ENCODE assay signal across 11 cellular contexts in the genomic region with DNA sequence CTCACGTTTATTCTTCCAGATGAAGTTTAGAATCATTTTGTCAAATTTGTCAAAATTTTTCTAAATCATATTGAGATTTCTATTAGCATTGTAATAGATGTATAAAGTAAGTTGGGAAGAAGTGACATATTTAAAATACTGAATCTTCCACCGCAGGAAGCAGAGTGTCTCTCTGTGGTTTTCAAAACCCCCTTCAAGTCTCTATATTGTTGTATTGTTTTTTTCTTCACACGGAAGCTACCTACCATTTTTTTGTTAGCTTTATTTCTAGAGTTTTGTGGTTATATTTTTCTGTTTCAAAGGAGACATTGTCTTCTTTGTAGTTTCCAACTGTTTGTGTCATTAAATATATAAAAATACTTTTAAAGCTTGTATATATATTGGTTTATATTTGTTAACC.
DNase-seq lines count a peak whose midpoint lies in the region; ATAC-seq, FAIRE-seq and TF ChIP-seq lines count a peak whose summit lies in the region.
"Had no signal": no experiment of that assay in that cellular context is flagged by ENCODE, and none has a peak within 500 bp of the region (broad histone marks: within the 10 kb centered on the region; RNA-seq: fewer than 3 reads in every experiment).

No MANE protein-coding gene starts in this region.

- H4K20me1 ChIP-seq in smooth muscle cell (ENCODE audit: low read depth) (no peaks in the 10 kb centered on the region), GM23338 (replicated peaks; ENCODE audit: insufficient read depth) (no peaks in the 10 kb centered on the region)

- no peaks in the 10 kb centered on the region for H3K27me3 ChIP-seq in smooth muscle cell (ENCODE audit: low read depth)
- H3K27me3 ChIP-seq in GM23338 (ENCODE audit: insufficient read depth): no peaks in the 10 kb centered on the region

- WGBS in smooth muscle cell (ENCODE audit: low lambda C conversion rate): 94% methylated on average over 3 of the region's 3 CpGs

- DNase-seq in activated B cell treated with CpG ODN at 0.5 μM for 24 hours (no peak), glomerular visceral epithelial cell (ENCODE audit: extremely low spot score) (no peak), smooth muscle cell (lab: John Stamatoyannopoulos, UW; ENCODE audit: unreplicated experiment) (no peak), HTR-8/SVneo (ENCODE audit: insufficient read length, low spot score) (no peak), GM23338 (ENCODE audit: low spot score) (no peak)
- DNase-seq: activated CD4-positive, alpha-beta T cell treated with anti-CD3 and anti-CD28 coated beads for 1 hour had no signal

- peaks cover 65% of the 10 kb centered on the region for H3K4me1 Mint-ChIP-seq in activated B cell treated with CpG ODN at 0.5 μM for 24 hours
- H3K4me1 Mint-ChIP-seq in GM23338: peaks cover 12% of the 10 kb centered on the region; the same call in 2 of the 3 replicates

- H3F3A ChIP-seq in smooth muscle cell (ENCODE audit: low read depth): no peaks in the 10 kb centered on the region
- H3F3A ChIP-seq in GM23338 (replicated peaks; ENCODE audit: low read depth): no peaks in the 10 kb centered on the region

- H3K9ac ChIP-seq in smooth muscle cell (ENCODE audit: low read depth): no peak overlapping the region

- H3K4me3 ChIP-seq in smooth muscle cell: no peak overlapping the region
- no peak overlapping the region for H3K4me3 ChIP-seq in GM23338

- H3K9me3 ChIP-seq in smooth muscle cell (replicated peaks; ENCODE audit: low read depth): no peaks in the 10 kb centered on the region

- H3K9me2 ChIP-seq in GM23338 (ENCODE audit: insufficient read depth): no peaks in the 10 kb centered on the region

- H2AFZ ChIP-seq in smooth muscle cell (ENCODE audit: low read depth) (no peak overlapping the region), GM23338 (no peak overlapping the region)

- CTCF ChIA-PET in activated B cell treated with CpG ODN at 0.5 μM for 24 hours (lab: Charles Lee): interaction anchor here (0.5 to 1.2 kb wide), 3 partner anchors 14 to 255 kb away, joined by 3 read pairs; no protein-coding TSS in a partner anchor

- H3K4me2 ChIP-seq in smooth muscle cell: no peak overlapping the region
- no peak overlapping the region for H3K4me2 ChIP-seq in GM23338

- no peaks in the 10 kb centered on the region for H3K9me3 Mint-ChIP-seq in activated B cell treated with CpG ODN at 0.5 μM for 24 hours
- peaks cover 8% of the 10 kb centered on the region; the same call in 2 of the 3 replicates for H3K9me3 Mint-ChIP-seq in GM23338

- H3K27ac Mint-ChIP-seq in activated B cell treated with CpG ODN at 0.5 μM for 24 hours: peak overlapping the region; percentile 56
- no peak overlapping the region for H3K27ac Mint-ChIP-seq in GM23338

- H3K36me3 Mint-ChIP-seq in activated B cell treated with CpG ODN at 0.5 μM for 24 hours (ENCODE audit: low read depth) (no peaks in the 10 kb centered on the region), GM23338 (ENCODE audit: low read depth) (no peaks in the 10 kb centered on the region; the same call in 2 of the 3 replicates)

- intact Hi-C loops in activated B cell treated with CpG ODN at 0.5 μM for 24 hours (cut with micrococcal nuclease): no loop called here

- POLR2A ChIA-PET in activated B cell treated with CpG ODN at 0.5 μM for 24 hours (lab: Charles Lee): interaction anchor here (1.0 to 2.8 kb wide), 9 partner anchors 11 to 247 kb away, joined by 3 to 15 read pairs (median 4); no protein-coding TSS in a partner anchor

- no peak overlapping the region for H3K27ac ChIP-seq in smooth muscle cell (ENCODE audit: low read depth)
- H3K27ac ChIP-seq in GM23338 (ENCODE audit: low read depth): no peak overlapping the region
- H3K27ac ChIP-seq: C4-2B had no signal

- H3K27me3 Mint-ChIP-seq in activated B cell treated with CpG ODN at 0.5 μM for 24 hours (no peaks in the 10 kb centered on the region), GM23338 (ENCODE audit: insufficient read depth, low read depth, poor library complexity) (peaks cover 9% of the 10 kb centered on the region)

- FAIRE-seq in A204.1 (lab: Jason Lieb, UNC) (peak; percentile 56), HTR-8/SVneo (lab: Jason Lieb, UNC) (no peak)
- FAIRE-seq: bronchial epithelial cell had no signal

- H3K36me3 ChIP-seq in smooth muscle cell (ENCODE audit: low read depth): no peaks in the 10 kb centered on the region
- H3K36me3 ChIP-seq in GM23338 (ENCODE audit: insufficient read depth): no peaks in the 10 kb centered on the region

- H3K4me3 Mint-ChIP-seq in activated B cell treated with CpG ODN at 0.5 μM for 24 hours (peak overlapping the region; percentile 28), GM23338 (no peak overlapping the region)

- TF ChIP-seq CTCF in activated B cell treated with CpG ODN at 0.5 μM for 24 hours (IDR thresholded peaks at IDR 0.05): no peak
- no peak for TF ChIP-seq CTCF in smooth muscle cell (IDR thresholded peaks at IDR 0.05; ENCODE audit: borderline replicate concordance, insufficient read depth, poor library complexity, severe bottlenecking)
- TF ChIP-seq CTCF in GM23338 (conservative IDR thresholded peaks at IDR 0.05; ENCODE audit: low read depth in 2 of 2): no peak

- ATAC-seq in GM18867 (IDR thresholded peaks at IDR 0.05; ENCODE audit: unreplicated experiment) (peak; percentile 54), HG03095 (IDR thresholded peaks at IDR 0.05; ENCODE audit: unreplicated experiment) (peak; percentile 48), activated B cell treated with CpG ODN at 0.5 μM for 24 hours (ENCODE audit: low read depth) (no peak), GM23338 (no peak)

- H3K79me2 ChIP-seq in smooth muscle cell (ENCODE audit: low read depth): no peaks in the 10 kb centered on the region
- H3K79me2 ChIP-seq in GM23338 (replicated peaks; ENCODE audit: insufficient read depth): no peaks in the 10 kb centered on the region

- H3K4me1 ChIP-seq in smooth muscle cell (ENCODE audit: low read depth) (no peaks in the 10 kb centered on the region), GM23338 (ENCODE audit: insufficient read depth) (no peaks in the 10 kb centered on the region)

TF ChIP-seq in GM23338, 12 proteins besides CTCF, POLR2A, EP300 and RAD21 (continues in another document):
- no peak for TF ChIP-seq POLR2AphosphoS5 (IDR thresholded peaks at IDR 0.05; ENCODE audit: low read depth)
- TF ChIP-seq, protein P1, sequence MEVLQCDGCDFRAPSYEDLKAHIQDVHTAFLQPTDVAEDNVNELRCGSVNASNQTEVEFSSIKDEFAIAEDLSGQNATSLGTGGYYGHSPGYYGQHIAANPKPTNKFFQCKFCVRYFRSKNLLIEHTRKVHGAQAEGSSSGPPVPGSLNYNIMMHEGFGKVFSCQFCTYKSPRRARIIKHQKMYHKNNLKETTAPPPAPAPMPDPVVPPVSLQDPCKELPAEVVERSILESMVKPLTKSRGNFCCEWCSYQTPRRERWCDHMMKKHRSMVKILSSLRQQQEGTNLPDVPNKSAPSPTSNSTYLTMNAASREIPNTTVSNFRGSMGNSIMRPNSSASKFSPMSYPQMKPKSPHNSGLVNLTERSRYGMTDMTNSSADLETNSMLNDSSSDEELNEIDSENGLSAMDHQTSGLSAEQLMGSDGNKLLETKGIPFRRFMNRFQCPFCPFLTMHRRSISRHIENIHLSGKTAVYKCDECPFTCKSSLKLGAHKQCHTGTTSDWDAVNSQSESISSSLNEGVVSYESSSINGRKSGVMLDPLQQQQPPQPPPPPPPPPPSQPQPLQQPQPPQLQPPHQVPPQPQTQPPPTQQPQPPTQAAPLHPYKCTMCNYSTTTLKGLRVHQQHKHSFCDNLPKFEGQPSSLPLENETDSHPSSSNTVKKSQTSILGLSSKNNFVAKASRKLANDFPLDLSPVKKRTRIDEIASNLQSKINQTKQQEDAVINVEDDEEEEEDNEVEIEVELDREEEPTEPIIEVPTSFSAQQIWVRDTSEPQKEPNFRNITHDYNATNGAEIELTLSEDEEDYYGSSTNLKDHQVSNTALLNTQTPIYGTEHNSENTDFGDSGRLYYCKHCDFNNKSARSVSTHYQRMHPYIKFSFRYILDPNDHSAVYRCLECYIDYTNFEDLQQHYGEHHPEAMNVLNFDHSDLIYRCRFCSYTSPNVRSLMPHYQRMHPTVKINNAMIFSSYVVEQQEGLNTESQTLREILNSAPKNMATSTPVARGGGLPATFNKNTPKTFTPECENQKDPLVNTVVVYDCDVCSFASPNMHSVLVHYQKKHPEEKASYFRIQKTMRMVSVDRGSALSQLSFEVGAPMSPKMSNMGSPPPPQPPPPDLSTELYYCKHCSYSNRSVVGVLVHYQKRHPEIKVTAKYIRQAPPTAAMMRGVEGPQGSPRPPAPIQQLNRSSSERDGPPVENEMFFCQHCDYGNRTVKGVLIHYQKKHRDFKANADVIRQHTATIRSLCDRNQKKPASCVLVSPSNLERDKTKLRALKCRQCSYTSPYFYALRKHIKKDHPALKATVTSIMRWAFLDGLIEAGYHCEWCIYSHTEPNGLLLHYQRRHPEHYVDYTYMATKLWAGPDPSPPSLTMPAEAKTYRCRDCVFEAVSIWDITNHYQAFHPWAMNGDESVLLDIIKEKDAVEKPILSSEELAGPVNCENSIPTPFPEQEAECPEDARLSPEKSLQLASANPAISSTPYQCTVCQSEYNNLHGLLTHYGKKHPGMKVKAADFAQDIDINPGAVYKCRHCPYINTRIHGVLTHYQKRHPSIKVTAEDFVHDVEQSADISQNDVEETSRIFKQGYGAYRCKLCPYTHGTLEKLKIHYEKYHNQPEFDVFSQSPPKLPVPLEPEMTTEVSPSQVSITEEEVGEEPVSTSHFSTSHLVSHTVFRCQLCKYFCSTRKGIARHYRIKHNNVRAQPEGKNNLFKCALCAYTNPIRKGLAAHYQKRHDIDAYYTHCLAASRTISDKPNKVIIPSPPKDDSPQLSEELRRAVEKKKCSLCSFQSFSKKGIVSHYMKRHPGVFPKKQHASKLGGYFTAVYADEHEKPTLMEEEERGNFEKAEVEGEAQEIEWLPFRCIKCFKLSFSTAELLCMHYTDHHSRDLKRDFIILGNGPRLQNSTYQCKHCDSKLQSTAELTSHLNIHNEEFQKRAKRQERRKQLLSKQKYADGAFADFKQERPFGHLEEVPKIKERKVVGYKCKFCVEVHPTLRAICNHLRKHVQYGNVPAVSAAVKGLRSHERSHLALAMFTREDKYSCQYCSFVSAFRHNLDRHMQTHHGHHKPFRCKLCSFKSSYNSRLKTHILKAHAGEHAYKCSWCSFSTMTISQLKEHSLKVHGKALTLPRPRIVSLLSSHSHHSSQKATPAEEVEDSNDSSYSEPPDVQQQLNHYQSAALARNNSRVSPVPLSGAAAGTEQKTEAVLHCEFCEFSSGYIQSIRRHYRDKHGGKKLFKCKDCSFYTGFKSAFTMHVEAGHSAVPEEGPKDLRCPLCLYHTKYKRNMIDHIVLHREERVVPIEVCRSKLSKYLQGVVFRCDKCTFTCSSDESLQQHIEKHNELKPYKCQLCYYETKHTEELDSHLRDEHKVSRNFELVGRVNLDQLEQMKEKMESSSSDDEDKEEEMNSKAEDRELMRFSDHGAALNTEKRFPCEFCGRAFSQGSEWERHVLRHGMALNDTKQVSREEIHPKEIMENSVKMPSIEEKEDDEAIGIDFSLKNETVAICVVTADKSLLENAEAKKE (CRISPR knock-in tag; IDR thresholded peaks at IDR 0.05): no peak
- TF ChIP-seq EZH2phosphoT487 (IDR thresholded peaks at IDR 0.05; ENCODE audit: unreplicated experiment): no peak
- TF ChIP-seq JUNB (IDR thresholded peaks at IDR 0.05; ENCODE audit: unreplicated experiment): no peak
- TF ChIP-seq EZH2 (IDR thresholded peaks at IDR 0.05; ENCODE audit: low read depth, unreplicated experiment): no peak

Comparison
In these comparisons a context has a peak if more than half of its experiments do, and no peak if none do; other contexts are left out.
1. ATAC-seq: peak in GM18867 (single experiment) and HG03095 (single experiment); none in activated B cell treated with CpG ODN at 0.5 μM for 24 hours (single experiment) and GM23338 (single experiment).